ENCODE assay signal across 17 cellular contexts in genomic region chr12:93315385-93315906, GRCh38.
DNase-seq lines count a peak whose midpoint lies in the region; ATAC-seq and TF ChIP-seq lines count a peak whose summit lies in the region.
"Had no signal": no experiment of that assay in that cellular context is flagged by ENCODE, and none has a peak within 500 bp of the region (broad histone marks: within the 10 kb centered on the region; RNA-seq: fewer than 3 reads in every experiment).

No MANE protein-coding gene starts in this region.

- no peaks in the 10 kb centered on the region for H3K79me2 ChIP-seq in Loucy (ENCODE audit: insufficient read depth, low read length)
- H3K79me2 ChIP-seq in hepatocyte = no peaks in the 10 kb centered on the region

- H3K4me1 Mint-ChIP-seq in Caco-2 (ENCODE audit: low read depth, unreplicated experiment) = peaks cover 39% of the 10 kb centered on the region
- H3K4me1 Mint-ChIP-seq in progenitor cell of endocrine pancreas (ENCODE audit: low read depth) = peaks cover 21% of the 10 kb centered on the region
- H3K4me1 Mint-ChIP-seq in stimulated activated memory B cell treated with anti-CD40 and anti-IgM and Interleukin-4, amounts not matched to agents 10 μg/mL and 1 μg/mL and 100 μg/mL, for 72 hours = peaks cover 5% of the 10 kb centered on the region
- peaks cover 4% of the 10 kb centered on the region for H3K4me1 Mint-ChIP-seq in activated naive CD8-positive, alpha-beta T cell treated with anti-CD3 and anti-CD28 coated beads for 36 hours

- H3K9me3 ChIP-seq in Caco-2 (no peaks in the 10 kb centered on the region), Loucy (ENCODE audit: insufficient read depth, low read depth, low read length) (no peaks in the 10 kb centered on the region), hepatocyte (ENCODE audit: low read depth) (no peaks in the 10 kb centered on the region)
- H3K9me3 ChIP-seq: SJCRH30 had no signal

- POLR2A ChIA-PET in Caco-2 (lab: Charles Lee) = interaction anchor here (0.5 to 1.0 kb wide), 5 partner anchors 58 to 995 kb away, joined by 3 to 13 read pairs (median 5); no protein-coding TSS in a partner anchor

- H3K9me3 Mint-ChIP-seq in Caco-2 (ENCODE audit: unreplicated experiment) (no peaks in the 10 kb centered on the region), progenitor cell of endocrine pancreas (ENCODE audit: low read depth) (no peaks in the 10 kb centered on the region)
- no peaks in the 10 kb centered on the region for H3K9me3 Mint-ChIP-seq in stimulated activated memory B cell treated with anti-CD40 and anti-IgM and Interleukin-4, amounts not matched to agents 10 μg/mL and 1 μg/mL and 100 μg/mL, for 72 hours
- H3K9me3 Mint-ChIP-seq in activated naive CD8-positive, alpha-beta T cell treated with anti-CD3 and anti-CD28 coated beads for 36 hours = no peaks in the 10 kb centered on the region
- H3K9me3 Mint-ChIP-seq: H9, IgD-negative memory B cell had no signal

- TSS peak; percentile 88 for BruUV-seq in Caco-2 (replicated peaks; lab: Mats Ljungman, UMichigan)

- H3K27me3 Mint-ChIP-seq in Caco-2 (ENCODE audit: insufficient read depth, unreplicated experiment) = no peaks in the 10 kb centered on the region
- peaks cover 17% of the 10 kb centered on the region for H3K27me3 Mint-ChIP-seq in progenitor cell of endocrine pancreas
- no peaks in the 10 kb centered on the region for H3K27me3 Mint-ChIP-seq in stimulated activated memory B cell treated with anti-CD40 and anti-IgM and Interleukin-4, amounts not matched to agents 10 μg/mL and 1 μg/mL and 100 μg/mL, for 72 hours
- H3K27me3 Mint-ChIP-seq in activated naive CD8-positive, alpha-beta T cell treated with anti-CD3 and anti-CD28 coated beads for 36 hours = no peaks in the 10 kb centered on the region

- H3K9ac ChIP-seq in Loucy (ENCODE audit: low read depth, low read length, poor library complexity, severe bottlenecking) = no peak overlapping the region

- H3K36me3 Mint-ChIP-seq in Caco-2 (ENCODE audit: insufficient read depth, unreplicated experiment) (peaks cover 31% of the 10 kb centered on the region), progenitor cell of endocrine pancreas (ENCODE audit: insufficient read depth) (peaks cover 1% of the 10 kb centered on the region)
- H3K36me3 Mint-ChIP-seq in stimulated activated memory B cell treated with anti-CD40 and anti-IgM and Interleukin-4, amounts not matched to agents 10 μg/mL and 1 μg/mL and 100 μg/mL, for 72 hours = no peaks in the 10 kb centered on the region
- H3K36me3 Mint-ChIP-seq in activated naive CD8-positive, alpha-beta T cell treated with anti-CD3 and anti-CD28 coated beads for 36 hours = no peaks in the 10 kb centered on the region
- H3K36me3 Mint-ChIP-seq: IgD-negative memory B cell had no signal

- H3K9me2 ChIP-seq in Loucy (replicated peaks; ENCODE audit: low read depth, low read length) (no peaks in the 10 kb centered on the region), hepatocyte (replicated peaks; ENCODE audit: insufficient read depth) (no peaks in the 10 kb centered on the region)

- H3K4me1 ChIP-seq in Caco-2 (peaks cover 51% of the 10 kb centered on the region), Loucy (ENCODE audit: insufficient read depth, low read length, poor library complexity, severe bottlenecking) (no peaks in the 10 kb centered on the region), hepatocyte (ENCODE audit: insufficient read depth) (peaks cover 26% of the 10 kb centered on the region)
- H3K4me1 ChIP-seq: SJCRH30 had no signal

- CTCF ChIA-PET in Caco-2 (lab: Charles Lee) = interaction anchor here (0.6 to 1.1 kb wide), 2 partner anchors 67 to 328 kb away, joined by 3 read pairs; no protein-coding TSS in a partner anchor

- peak overlapping the region; percentile 89 for H3K27ac ChIP-seq in hepatocyte
- H3K27ac ChIP-seq: C4-2B, SJCRH30 had no signal

- H3K27me3 ChIP-seq in Caco-2 (replicated peaks; ENCODE audit: control insufficient read depth, insufficient read depth, low read length) = no peaks in the 10 kb centered on the region
- H3K27me3 ChIP-seq in Loucy (ENCODE audit: insufficient read depth, low read length, poor library complexity, severe bottlenecking) = no peaks in the 10 kb centered on the region
- H3K27me3 ChIP-seq in hepatocyte = no peaks in the 10 kb centered on the region
- H3K27me3 ChIP-seq: SJCRH30 had no signal

- H2AFZ ChIP-seq in Loucy (ENCODE audit: low read length) (peak overlapping the region; percentile 16; the same call in 1 of the 2 replicates), hepatocyte (no peak overlapping the region)

- TF ChIP-seq CTCF in Caco-2 (IDR thresholded peaks at IDR 0.05; ENCODE audit: insufficient read depth in 1 of 2, low read depth in 1 of 2, low read length in 1 of 2, severe bottlenecking in 1 of 2, unreplicated experiment in 1 of 2) = no peak
- no peak for TF ChIP-seq CTCF in Loucy (conservative IDR thresholded peaks at IDR 0.05; ENCODE audit: low read length)
- no peak for TF ChIP-seq CTCF in hepatocyte (IDR thresholded peaks at IDR 0.05; ENCODE audit: poor library complexity)
- no peak for TF ChIP-seq CTCF in progenitor cell of endocrine pancreas (IDR thresholded peaks at IDR 0.05; ENCODE audit: unreplicated experiment)

- H4K20me1 ChIP-seq in Loucy (ENCODE audit: insufficient read depth, low read length, poor library complexity, severe bottlenecking) (no peaks in the 10 kb centered on the region), hepatocyte (ENCODE audit: insufficient read depth, poor library complexity, severe bottlenecking) (no peaks in the 10 kb centered on the region)

- intact Hi-C loops in Caco-2 (cut with micrococcal nuclease; ENCODE audit: unreplicated experiment) = loop anchor here (2.0 to 10.0 kb wide), 5 partner anchors 23 to 329 kb away; no protein-coding TSS in a partner anchor

- H3K36me3 ChIP-seq in Caco-2 (ENCODE audit: control insufficient read depth, insufficient read depth, low read length) = no peaks in the 10 kb centered on the region
- no peaks in the 10 kb centered on the region for H3K36me3 ChIP-seq in Loucy (ENCODE audit: insufficient read depth, low read length)
- no peaks in the 10 kb centered on the region for H3K36me3 ChIP-seq in hepatocyte (replicated peaks; ENCODE audit: insufficient read depth, low read depth)
- H3K36me3 ChIP-seq: SJCRH30 had no signal

- DNase-seq in Caco-2 (no peak), hepatocyte (ENCODE audit: low spot score) (no peak), progenitor cell of endocrine pancreas (ENCODE audit: low spot score, unreplicated experiment) (no peak), anterior cingulate cortex (lab: John Stamatoyannopoulos, UW) (no peak), DMS153 (lab: John Stamatoyannopoulos, UW) (no peak)
- no peak for DNase-seq in activated naive CD8-positive, alpha-beta T cell treated with anti-CD3 and anti-CD28 coated beads for 36 hours
- DNase-seq: COR-L47, NCI-H1105 treated with DMSO at 0.1 percent for 48 hours, NCI-H187, NCI-H446, NCI-H69, SJCRH30 had no signal

- H3K4me3 Mint-ChIP-seq in Caco-2 (ENCODE audit: unreplicated experiment) (peak overlapping the region; percentile 82), progenitor cell of endocrine pancreas (ENCODE audit: low read depth) (no peak overlapping the region)
- no peak overlapping the region for H3K4me3 Mint-ChIP-seq in stimulated activated memory B cell treated with anti-CD40 and anti-IgM and Interleukin-4, amounts not matched to agents 10 μg/mL and 1 μg/mL and 100 μg/mL, for 72 hours
- no peak overlapping the region for H3K4me3 Mint-ChIP-seq in activated naive CD8-positive, alpha-beta T cell treated with anti-CD3 and anti-CD28 coated beads for 36 hours
- H3K4me3 Mint-ChIP-seq: H9, IgD-negative memory B cell had no signal

- H3F3A ChIP-seq in Loucy (ENCODE audit: low read depth) = no peaks in the 10 kb centered on the region

- H3K4me3 ChIP-seq in Caco-2 (ENCODE audit: low read depth, low read length) = peak overlapping the region; percentile 47
- no peak overlapping the region for H3K4me3 ChIP-seq in Loucy (ENCODE audit: low read length, poor library complexity, severe bottlenecking)
- H3K4me3 ChIP-seq in hepatocyte = no peak overlapping the region
- H3K4me3 ChIP-seq: SJCRH30 had no signal

- 75% methylated on average over 9 of the region's 9 CpGs for WGBS in hepatocyte (ENCODE audit: low lambda C conversion rate, missing lambda C conversion rate)

- H3K4me2 ChIP-seq in Loucy (ENCODE audit: low read depth, low read length, poor library complexity, severe bottlenecking) (no peak overlapping the region), hepatocyte (peak overlapping the region; percentile 43)

- ATAC-seq in stimulated activated memory B cell treated with anti-CD40 and anti-IgM and Interleukin-4, amounts not matched to agents 10 μg/mL and 1 μg/mL and 100 μg/mL, for 72 hours = no peak

- H3K27ac Mint-ChIP-seq in Caco-2 (ENCODE audit: unreplicated experiment) (peak overlapping the region; percentile 95), progenitor cell of endocrine pancreas (peak overlapping the region; percentile 81)
- no peak overlapping the region for H3K27ac Mint-ChIP-seq in stimulated activated memory B cell treated with anti-CD40 and anti-IgM and Interleukin-4, amounts not matched to agents 10 μg/mL and 1 μg/mL and 100 μg/mL, for 72 hours
- no peak overlapping the region for H3K27ac Mint-ChIP-seq in activated naive CD8-positive, alpha-beta T cell treated with anti-CD3 and anti-CD28 coated beads for 36 hours
- H3K27ac Mint-ChIP-seq: H9, IgD-negative memory B cell had no signal

Comparison
In these comparisons a context has a peak if more than half of its experiments do, and no peak if none do; other contexts are left out.
1. H3K27ac Mint-ChIP-seq: peak in Caco-2 (single experiment) and progenitor cell of endocrine pancreas (single experiment); none in stimulated activated memory B cell treated with anti-CD40 and anti-IgM and Interleukin-4, amounts not matched to agents 10 μg/mL and 1 μg/mL and 100 μg/mL, for 72 hours (single experiment) and activated naive CD8-positive, alpha-beta T cell treated with anti-CD3 and anti-CD28 coated beads for 36 hours (single experiment).